Comparison of ENCODE assay signal across 1 cellular context in genomic region chr9:121906074-121906520, GRCh38.
TF ChIP-seq lines count a peak whose summit lies in the region.

No MANE protein-coding gene starts in this region.

TF ChIP-seq in endothelial cell of umbilical vein, 7 proteins besides CTCF, POLR2A, EP300 and RAD21 (continued from another document):
- peak; percentile 11 for TF ChIP-seq GATA2 (IDR thresholded peaks at IDR 0.05; ENCODE audit: insufficient read depth, insufficient read length, low read depth, low read length)
